In the genomic region with DNA sequence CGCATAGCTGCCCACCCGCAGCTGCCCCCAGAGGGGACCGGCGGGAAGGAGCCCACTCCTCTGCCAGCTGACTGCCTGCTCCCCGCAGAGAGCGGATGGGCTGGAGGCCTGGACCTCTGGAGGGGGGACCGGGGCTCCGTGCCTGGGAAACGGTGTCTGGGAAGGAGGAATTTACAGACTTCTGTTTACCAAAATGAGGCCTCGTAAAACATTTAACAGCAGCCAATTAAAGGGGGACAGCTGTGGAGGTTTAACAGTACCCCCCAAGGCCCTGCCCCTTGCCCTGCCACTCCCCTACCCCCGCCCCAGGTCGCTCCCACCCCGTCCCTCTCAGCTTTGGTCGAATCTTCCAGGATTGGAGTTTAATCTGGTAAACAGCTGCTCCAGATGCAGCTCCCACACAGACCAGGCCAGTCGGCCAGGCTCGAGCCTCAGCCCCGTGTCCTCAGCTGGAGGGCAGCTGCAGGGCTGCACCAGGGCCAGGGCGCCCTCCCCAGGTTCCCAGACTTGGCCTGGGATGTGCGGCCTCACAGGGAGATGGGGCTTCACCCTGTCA, we compare ENCODE assay signal across 12 cellular contexts. TPM values are rescaled to one million over a fixed set of nuclear protein-coding genes. Genes with fewer than 3 reads are reported as not detected.
DNase-seq lines count a peak whose midpoint lies in the region; ATAC-seq and TF ChIP-seq lines count a peak whose summit lies in the region.
"Had no signal": no experiment of that assay in that cellular context is flagged by ENCODE, and none has a peak within 500 bp of the region (broad histone marks: within the 10 kb centered on the region; RNA-seq: fewer than 3 reads in every experiment).

No MANE protein-coding gene starts in this region.

- peak overlapping the region; percentile 85 for H2BK15ac ChIP-seq in neuronal stem cell (ENCODE audit: low read length)

- TF ChIP-seq EP300 in gastroesophageal sphincter (IDR thresholded peaks at IDR 0.05), result no peak

- H2BK5ac ChIP-seq in neuronal stem cell (ENCODE audit: low read length), result peak overlapping the region; percentile 39

- H2AK5ac ChIP-seq in neuronal stem cell (ENCODE audit: low read depth, low read length), result peak overlapping the region; percentile 70

- no peak overlapping the region for H3K4me2 ChIP-seq in neuronal stem cell (ENCODE audit: insufficient read depth, low read length, poor library complexity, severe bottlenecking)

- H3K18ac ChIP-seq in neuronal stem cell (ENCODE audit: low read length), result peak overlapping the region; percentile 65

- H3K4ac ChIP-seq in neuronal stem cell (ENCODE audit: low read length), result no peak overlapping the region

- H3K4me3 ChIP-seq in gastroesophageal sphincter, result no peak overlapping the region
- H3K4me3 ChIP-seq in neuronal stem cell (ENCODE audit: low read length in 2 of 2), result peak overlapping the region in 1 of 2 donors; percentile 36
- H3K4me3 ChIP-seq in aorta (ENCODE audit: low read length in 2 of 2), result no peak overlapping the region

- no peak overlapping the region for H2BK12ac ChIP-seq in neuronal stem cell (ENCODE audit: low read length)

- peaks cover 12% of the 10 kb centered on the region for H3K79me1 ChIP-seq in neuronal stem cell (ENCODE audit: low read depth, low read length)

- no peak overlapping the region for H2AFZ ChIP-seq in neuronal stem cell (ENCODE audit: low read length)

- peak overlapping the region; percentile 38 for H3K14ac ChIP-seq in neuronal stem cell (ENCODE audit: low read length)

- H3K23ac ChIP-seq in neuronal stem cell (ENCODE audit: low read depth, low read length, poor library complexity), result no peak overlapping the region

- no peak overlapping the region for H4K8ac ChIP-seq in neuronal stem cell (ENCODE audit: low read depth, low read length)

- no peak for TF ChIP-seq POLR2A in gastroesophageal sphincter (IDR thresholded peaks at IDR 0.05)

- no peaks in the 10 kb centered on the region for H3K27me3 ChIP-seq in gastroesophageal sphincter
- no peaks in the 10 kb centered on the region for H3K27me3 ChIP-seq in neuronal stem cell (ENCODE audit: control insufficient read depth in 3 of 3, insufficient read depth in 3 of 3, low read depth in 1 of 3, low read length in 3 of 3)
- no peaks in the 10 kb centered on the region for H3K27me3 ChIP-seq in aorta (ENCODE audit: control insufficient read depth in 1 of 2, insufficient read depth in 2 of 2, low read length in 1 of 2)

- H3K9me3 ChIP-seq in gastroesophageal sphincter (no peaks in the 10 kb centered on the region), neuronal stem cell (replicated peaks in 1 of 2; ENCODE audit: control insufficient read depth in 2 of 2, insufficient read depth in 1 of 2, low read depth in 1 of 2, low read length in 2 of 2) (no peaks in the 10 kb centered on the region), aorta (ENCODE audit: control insufficient read depth, low read length) (no peaks in the 10 kb centered on the region)

- DNase-seq in NCI-H82 (lab: John Stamatoyannopoulos, UW), result peak; percentile 47
- DNase-seq in NCI-H82 treated with DMSO at 0.1 percent for 48 hours (lab: John Stamatoyannopoulos, UW; ENCODE audit: unreplicated experiment), result no peak
- no peak for DNase-seq in neuronal stem cell (ENCODE audit: low spot score)
- no peak for DNase-seq in aorta
- no peak for DNase-seq in ACHN
- no peak for DNase-seq in stimulated activated naive CD8-positive, alpha-beta T cell treated with anti-CD3 and anti-CD28 coated beads, Interleukin-15, Interleukin-2, amounts not matched to agents 100 U/mL and 50 U/mL, for 24 hours
- DNase-seq in HT-29 (ENCODE audit: low spot score), result no peak
- DNase-seq: activated B cell treated with CpG ODN at 0.5 μM for 24 hours; erythroblast; stimulated activated CD4-positive, alpha-beta T cell treated with anti-CD3 and anti-CD28 coated beads, Interleukin-1b, Interleukin-23, amount 100 ng/mL, for 48 hours; stimulated activated naive B cell treated with anti-CD40 and anti-IgM and Interleukin-4, amounts not matched to agents 10 μg/mL and 1 μg/mL and 100 μg/mL, for 72 hours had no signal

- ATAC-seq in gastroesophageal sphincter (peak; percentile 52), aorta (ENCODE audit: low FRiP score) (peak; percentile 29)
- no peak for ATAC-seq in stimulated activated naive CD8-positive, alpha-beta T cell treated with anti-CD3 and anti-CD28 coated beads, Interleukin-15, Interleukin-2, amounts not matched to agents 100 U/mL and 50 U/mL, for 24 hours

- no peak for TF ChIP-seq CTCF in gastroesophageal sphincter (IDR thresholded peaks at IDR 0.05)

- WGBS in gastroesophageal sphincter (ENCODE audit: low coverage in 1 of 2), 2 donors, result no CpG with 5 or more reads among the region's 19 CpGs
- WGBS in neuronal stem cell (ENCODE audit: extremely low coverage in 2 of 2, insufficient read length in 2 of 2, insufficient replicate concordance in 1 of 2), 2 donors, result no CpG with 5 or more reads among the region's 19 CpGs
- 90 to 92% methylated on average over 19 of the region's 19 CpGs for WGBS in aorta, 2 donors

- H3K9ac ChIP-seq in neuronal stem cell (ENCODE audit: low read depth, low read length, poor library complexity), result peak overlapping the region; percentile 50

- in situ Hi-C loops in ACHN (cut with HindIII; ENCODE audit: low pct_ligation_motif_present, low pct_unique_long_range_greater_than_20kb, low sequenced_read_pairs), result no loop called here

- H3K4me1 ChIP-seq in gastroesophageal sphincter (peaks cover 0 to 62% (median 20%) of the 10 kb centered on the region in 3 donors), neuronal stem cell (ENCODE audit: control insufficient read depth in 2 of 2, insufficient read depth in 1 of 2, low read depth in 1 of 2, low read length in 2 of 2) (peaks cover 24 to 38% of the 10 kb centered on the region in 2 donors), aorta (ENCODE audit: control insufficient read depth in 1 of 2, insufficient read depth in 2 of 2, low read length in 2 of 2) (no peaks in the 10 kb centered on the region)

- H2BK120ac ChIP-seq in neuronal stem cell (ENCODE audit: low read depth, low read length), result no peak overlapping the region

- H3K27ac ChIP-seq in gastroesophageal sphincter (peak overlapping the region in 3 of 4 donors; percentile 70 to 79 (median 78)), neuronal stem cell (replicated peaks; ENCODE audit: low read length) (no peak overlapping the region), aorta (ENCODE audit: low read depth in 1 of 2, low read length in 2 of 2) (no peak overlapping the region)

- H4K91ac ChIP-seq in neuronal stem cell (ENCODE audit: low read depth, low read length, poor library complexity), result no peak overlapping the region

- intact Hi-C loops in aorta (cut with DNase I), result no loop called here

- H3K36me3 ChIP-seq in gastroesophageal sphincter (peaks cover 0 to 6% of the 10 kb centered on the region in 2 donors), neuronal stem cell (replicated peaks in 1 of 2; ENCODE audit: control insufficient read depth in 2 of 2, insufficient read depth in 2 of 2, low read length in 2 of 2) (no peaks in the 10 kb centered on the region), aorta (ENCODE audit: control insufficient read depth in 1 of 2, insufficient read depth in 2 of 2, low read length in 1 of 2) (no peaks in the 10 kb centered on the region)

RNA-seq across cellular contexts. Expression of a gene that starts 41.1 kb away (rescaled TPM):
- 10 to 100 TPM; 17.5 to 34.3 (median 19.5) TPM for total RNA-seq in gastroesophageal sphincter
- polyA plus RNA-seq in neuronal stem cell (2013, experiment 1 of 2), result 15.9 TPM
- 17.5 TPM for polyA plus RNA-seq in neuronal stem cell (2013, experiment 2 of 2)
- total RNA-seq in aorta, result 10 to 100 TPM; 22.8 to 49.3 TPM
- polyA plus RNA-seq in aorta, result 10 to 100 TPM in 1 of 2 donors, 1 to 10 TPM in 1; 3.9 to 16.8 TPM
- 10.4 and 11.6 TPM in 2 replicates for total RNA-seq in HT-29 (2014; rRNA removed; shearing (Covaris generic))

Comparison
In these comparisons a context has a peak if more than half of its experiments do, and no peak if none do; other contexts are left out.
1. H3K27ac ChIP-seq: peak in gastroesophageal sphincter (3 of 4); none in neuronal stem cell (single experiment) and aorta (0 of 2).